In genomic region chr2:174078275-174078674, GRCh38 we compare ENCODE assay signal across 10 cellular contexts.
DNase-seq lines count a peak whose midpoint lies in the region; ATAC-seq, FAIRE-seq and TF ChIP-seq lines count a peak whose summit lies in the region.
"Had no signal": no experiment of that assay in that cellular context is flagged by ENCODE, and none has a peak within 500 bp of the region (broad histone marks: within the 10 kb centered on the region; RNA-seq: fewer than 3 reads in every experiment).

No MANE protein-coding gene starts in this region.

- H3K36me3 ChIP-seq in kidney epithelial cell (ENCODE audit: control insufficient read depth, insufficient read depth, low read length), result no peaks in the 10 kb centered on the region

- ATAC-seq in HG02885 (IDR thresholded peaks at IDR 0.05; ENCODE audit: poor library complexity, unreplicated experiment), result no peak
- ATAC-seq: right cardiac atrium had no signal

- H3K27me3 ChIP-seq in kidney epithelial cell (ENCODE audit: control insufficient read depth, insufficient read depth, low read length), result no peaks in the 10 kb centered on the region

- FAIRE-seq in GM19239 (lab: Jason Lieb, UNC), result peak; percentile 45

- DNase-seq in AG09309 (ENCODE audit: low read depth), result no peak
- no peak for DNase-seq in GM19239 (ENCODE audit: insufficient read length, low spot score)
- DNase-seq in amniotic epithelial cell (ENCODE audit: low read depth), result peak; percentile 16
- no peak for DNase-seq in kidney epithelial cell (ENCODE audit: low read depth)
- DNase-seq in NCI-H82 treated with DMSO at 0.1 percent for 48 hours (lab: John Stamatoyannopoulos, UW; ENCODE audit: unreplicated experiment), result no peak
- DNase-seq in NCI-H526 (lab: John Stamatoyannopoulos, UW), result no peak
- DNase-seq in activated naive CD4-positive, alpha-beta T cell treated with Interleukin-2 at 50 U/mL for 16 hours, result no peak
- DNase-seq: activated gamma-delta T cell, right cardiac atrium had no signal

- TF ChIP-seq CTCF in AG09309 (IDR thresholded peaks at IDR 0.05; ENCODE audit: control insufficient read depth, insufficient read depth, low read depth, low read length, missing control alignments), result peak; percentile 52
- TF ChIP-seq CTCF in kidney epithelial cell (IDR thresholded peaks at IDR 0.05; ENCODE audit: insufficient read depth, low read length, poor library complexity, severe bottlenecking), result peak; percentile 41

- H3K4me3 ChIP-seq in AG09309 (ENCODE audit: control insufficient read depth, low read depth, low read length) (no peak overlapping the region), kidney epithelial cell (ENCODE audit: low read depth, low read length) (no peak overlapping the region)
